Comparison of ENCODE assay signal across 8 cellular contexts in the genomic region with DNA sequence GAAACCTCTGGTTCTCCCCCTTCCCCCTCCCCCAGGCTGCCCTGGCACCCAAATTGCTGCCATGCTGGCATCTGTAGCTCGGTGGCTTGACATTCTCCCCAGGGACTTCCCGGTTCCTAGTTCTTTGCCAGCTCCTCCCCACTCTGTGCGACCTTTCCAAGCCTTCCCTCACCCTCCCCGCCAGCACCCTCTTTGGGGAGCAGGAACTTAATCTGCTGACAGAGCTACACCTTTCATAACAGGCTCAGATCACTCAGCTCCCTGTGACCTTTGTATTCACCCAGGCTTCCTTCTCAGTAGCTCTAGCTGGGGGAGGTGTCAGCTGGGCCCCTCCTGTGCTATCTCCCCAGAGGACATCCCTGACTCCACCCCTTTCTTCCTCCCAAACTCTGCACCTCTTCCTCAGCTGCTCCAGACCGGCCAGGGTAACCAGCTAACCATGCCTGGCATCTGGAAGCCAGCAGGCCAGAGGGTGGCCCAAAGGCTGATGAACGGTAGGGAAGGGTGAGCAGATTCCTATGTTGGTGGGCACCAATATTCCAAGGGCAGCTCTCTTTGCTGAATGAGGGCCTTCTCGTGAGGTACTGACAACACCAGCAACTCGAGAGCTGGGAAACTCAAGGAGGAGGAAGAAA. TPM values are rescaled to one million over a fixed set of nuclear protein-coding genes. Genes with fewer than 3 reads are reported as not detected.
A peak's percentile ranks its signal among the peaks of the same experiment; 100 is the strongest.
DNase-seq lines count a peak whose midpoint lies in the region; ATAC-seq and TF ChIP-seq lines count a peak whose summit lies in the region.

No MANE protein-coding gene starts in this region.

- H3K36me3 ChIP-seq in HEK293 (ENCODE audit: control insufficient read depth in 2 of 2, insufficient read depth in 1 of 2, low read length in 2 of 2) = no peaks in the 10 kb centered on the region; a peak in 1 of 3 replicates
- H3K36me3 ChIP-seq in left lung = no peaks in the 10 kb centered on the region

- H3K27ac ChIP-seq in HEK293 (ENCODE audit: extremely low read depth, low read depth, low read length) = peak overlapping the region; percentile 27; the same call in 1 of the 2 replicates
- H3K27ac ChIP-seq in left lung = peak overlapping the region; percentile 89 to 98

- no peaks in the 10 kb centered on the region for H3K9me3 ChIP-seq in HEK293 (ENCODE audit: control insufficient read depth, insufficient read depth, low read depth, low read length)
- H3K9me3 ChIP-seq in left lung = no peaks in the 10 kb centered on the region

- POLR2A ChIA-PET in HEK293 (lab: Yijun Ruan, JAX) = interaction anchor here (0.9 to 5.0 kb wide), 5 partner anchors 7 to 173 kb away, joined by 4 to 68 read pairs (median 32); partner anchors contain the start of genes CERS5, GPD1, LIMA1 and SMARCD1

- CTCF ChIA-PET in HEK293 (lab: Yijun Ruan, JAX) = interaction anchor here (0.6 to 5.1 kb wide), 18 partner anchors 9 to 222 kb away, joined by 3 to 53 read pairs (median 6); partner anchors contain the start of genes CERS5, GPD1 and SMARCD1

- H3K4me1 Mint-ChIP-seq in activated T-helper 1 cell treated with anti-CD3 and anti-CD28 coated beads, Interleukin-12 subunit alpha, Interleukin-12 subunit beta, Interleukin-2, Interleukin-4 antibody, amounts not matched to agents 30 ng/mL and 10 ng/mL and 1 ng/mL, durations not matched to agents 14 hours and 24 hours and 36 hours (ENCODE audit: low read depth) = peaks cover 31% of the 10 kb centered on the region

- peak; percentile 2 for ATAC-seq in left lung
- no peak for ATAC-seq in HG02981 (IDR thresholded peaks at IDR 0.05; ENCODE audit: unreplicated experiment)
- no peak for ATAC-seq in GM21825 (IDR thresholded peaks at IDR 0.05; ENCODE audit: unreplicated experiment)

- peak overlapping the region; percentile 50 for H3K4me3 Mint-ChIP-seq in activated T-helper 1 cell treated with anti-CD3 and anti-CD28 coated beads, Interleukin-12 subunit alpha, Interleukin-12 subunit beta, Interleukin-2, Interleukin-4 antibody, amounts not matched to agents 30 ng/mL and 10 ng/mL and 1 ng/mL, durations not matched to agents 14 hours and 24 hours and 36 hours

- DNase-seq in C1 segment of cervical spinal cord (lab: John Stamatoyannopoulos, UW) = peak in 8 of 14 donors; percentile 19 to 75 (median 42)
- no peak for DNase-seq in activated T-helper 1 cell treated with anti-CD3 and anti-CD28 coated beads, Interleukin-12 subunit alpha, Interleukin-12 subunit beta, Interleukin-2, Interleukin-4 antibody, amounts not matched to agents 30 ng/mL and 10 ng/mL and 1 ng/mL, durations not matched to agents 14 hours and 24 hours and 36 hours (ENCODE audit: low spot score)
- DNase-seq in left lung = peak in 1 of 2 donors; percentile 64
- peak; percentile 62 for DNase-seq in ureter (ENCODE audit: low spot score)
- no peak for DNase-seq in cerebellar cortex (ENCODE audit: low spot score)

- H3K27me3 ChIP-seq in left lung = no peaks in the 10 kb centered on the region

- no peaks in the 10 kb centered on the region for H3K9me3 Mint-ChIP-seq in activated T-helper 1 cell treated with anti-CD3 and anti-CD28 coated beads, Interleukin-12 subunit alpha, Interleukin-12 subunit beta, Interleukin-2, Interleukin-4 antibody, amounts not matched to agents 30 ng/mL and 10 ng/mL and 1 ng/mL, durations not matched to agents 14 hours and 24 hours and 36 hours

- peaks cover 3% of the 10 kb centered on the region; the same call in 1 of the 2 replicates for H3K4me1 ChIP-seq in HEK293 (ENCODE audit: control insufficient read depth, insufficient read depth, low read length)
- peaks cover 22 to 41% of the 10 kb centered on the region in 2 donors for H3K4me1 ChIP-seq in left lung

- H3K4me3 ChIP-seq in HEK293 (ENCODE audit: low read depth, low read length) (no peak overlapping the region), left lung (no peak overlapping the region)

- intact Hi-C loops in activated T-helper 1 cell treated with anti-CD3 and anti-CD28 coated beads, Interleukin-12 subunit alpha, Interleukin-12 subunit beta, Interleukin-2, Interleukin-4 antibody, amounts not matched to agents 30 ng/mL and 10 ng/mL and 1 ng/mL, durations not matched to agents 14 hours and 24 hours and 36 hours (cut with micrococcal nuclease) = loop anchor here (2.0 to 10.0 kb wide), 7 partner anchors 23 to 1062 kb away; partner anchors contain the start of genes ATF1, LIMA1, SLC11A2 and TFCP2
- intact Hi-C loops in left lung (cut with DNase I) = no loop called here

- no peaks in the 10 kb centered on the region for H3K27me3 Mint-ChIP-seq in activated T-helper 1 cell treated with anti-CD3 and anti-CD28 coated beads, Interleukin-12 subunit alpha, Interleukin-12 subunit beta, Interleukin-2, Interleukin-4 antibody, amounts not matched to agents 30 ng/mL and 10 ng/mL and 1 ng/mL, durations not matched to agents 14 hours and 24 hours and 36 hours (ENCODE audit: insufficient read depth)

- H3K27ac Mint-ChIP-seq in activated T-helper 1 cell treated with anti-CD3 and anti-CD28 coated beads, Interleukin-12 subunit alpha, Interleukin-12 subunit beta, Interleukin-2, Interleukin-4 antibody, amounts not matched to agents 30 ng/mL and 10 ng/mL and 1 ng/mL, durations not matched to agents 14 hours and 24 hours and 36 hours = peak overlapping the region; percentile 68

- TF ChIP-seq CTCF in HEK293 (tag by site-specific recombination; IDR thresholded peaks at IDR 0.05) = no peak
- TF ChIP-seq CTCF in left lung (IDR thresholded peaks at IDR 0.05) = no peak

- peaks cover 2% of the 10 kb centered on the region for H3K36me3 Mint-ChIP-seq in activated T-helper 1 cell treated with anti-CD3 and anti-CD28 coated beads, Interleukin-12 subunit alpha, Interleukin-12 subunit beta, Interleukin-2, Interleukin-4 antibody, amounts not matched to agents 30 ng/mL and 10 ng/mL and 1 ng/mL, durations not matched to agents 14 hours and 24 hours and 36 hours (ENCODE audit: low read depth)

TF ChIP-seq in HEK293, 187 proteins besides CTCF, POLR2A, EP300 and RAD21 (continues in another document):
- TF ChIP-seq, protein P1, sequence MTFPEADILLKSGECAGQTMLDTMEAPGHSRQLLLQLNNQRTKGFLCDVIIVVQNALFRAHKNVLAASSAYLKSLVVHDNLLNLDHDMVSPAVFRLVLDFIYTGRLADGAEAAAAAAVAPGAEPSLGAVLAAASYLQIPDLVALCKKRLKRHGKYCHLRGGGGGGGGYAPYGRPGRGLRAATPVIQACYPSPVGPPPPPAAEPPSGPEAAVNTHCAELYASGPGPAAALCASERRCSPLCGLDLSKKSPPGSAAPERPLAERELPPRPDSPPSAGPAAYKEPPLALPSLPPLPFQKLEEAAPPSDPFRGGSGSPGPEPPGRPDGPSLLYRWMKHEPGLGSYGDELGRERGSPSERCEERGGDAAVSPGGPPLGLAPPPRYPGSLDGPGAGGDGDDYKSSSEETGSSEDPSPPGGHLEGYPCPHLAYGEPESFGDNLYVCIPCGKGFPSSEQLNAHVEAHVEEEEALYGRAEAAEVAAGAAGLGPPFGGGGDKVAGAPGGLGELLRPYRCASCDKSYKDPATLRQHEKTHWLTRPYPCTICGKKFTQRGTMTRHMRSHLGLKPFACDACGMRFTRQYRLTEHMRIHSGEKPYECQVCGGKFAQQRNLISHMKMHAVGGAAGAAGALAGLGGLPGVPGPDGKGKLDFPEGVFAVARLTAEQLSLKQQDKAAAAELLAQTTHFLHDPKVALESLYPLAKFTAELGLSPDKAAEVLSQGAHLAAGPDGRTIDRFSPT (tag by site-specific recombination; IDR thresholded peaks at IDR 0.05) = 0 out of 2 replicates have a peak, but pooled peaks have one; percentile 31
- TF ChIP-seq ZNF707 (tag by site-specific recombination; IDR thresholded peaks at IDR 0.05) (no peak), SP7 (tag by site-specific recombination; IDR thresholded peaks at IDR 0.05) (peak; percentile 36; the same call in 1 of the 2 replicates), ZNF513 (tag by site-specific recombination; IDR thresholded peaks at IDR 0.05) (peak; percentile 82), OSR2 (tag by site-specific recombination; IDR thresholded peaks at IDR 0.05) (peak; percentile 78), ZBTB21 (tag by site-specific recombination; IDR thresholded peaks at IDR 0.05) (no peak), ZNF600 (tag by site-specific recombination; IDR thresholded peaks at IDR 0.05) (peak; percentile 64; the same call in 1 of the 2 replicates)

RNA-seq across cellular contexts. Expression of gene COX14, which starts 1.8 kb away (rescaled TPM):
- 44.3 and 45.6 TPM in 2 replicates for total RNA-seq in activated T-helper 1 cell treated with anti-CD3 and anti-CD28 coated beads, Interleukin-12 subunit alpha, Interleukin-12 subunit beta, Interleukin-2, Interleukin-4 antibody, amounts not matched to agents 30 ng/mL and 10 ng/mL and 1 ng/mL, durations not matched to agents 14 hours and 24 hours and 36 hours
- total RNA-seq in left lung (10 to 100 TPM; 46.8 to 77.6 TPM), ureter (58.9 TPM)

RNA-seq across cellular contexts. Expression of gene GPD1, which starts 6.4 kb away (rescaled TPM):
- 0.29 and 0.88 TPM in 2 replicates for total RNA-seq in activated T-helper 1 cell treated with anti-CD3 and anti-CD28 coated beads, Interleukin-12 subunit alpha, Interleukin-12 subunit beta, Interleukin-2, Interleukin-4 antibody, amounts not matched to agents 30 ng/mL and 10 ng/mL and 1 ng/mL, durations not matched to agents 14 hours and 24 hours and 36 hours
- total RNA-seq in left lung = 1 to 10 TPM; 6.8 to 8.5 TPM
- 1.7 TPM for total RNA-seq in ureter

RNA-seq across cellular contexts. Expression of gene SMARCD1, which starts 25.1 kb away (rescaled TPM):
- 74.6 and 75.3 TPM in 2 replicates for total RNA-seq in activated T-helper 1 cell treated with anti-CD3 and anti-CD28 coated beads, Interleukin-12 subunit alpha, Interleukin-12 subunit beta, Interleukin-2, Interleukin-4 antibody, amounts not matched to agents 30 ng/mL and 10 ng/mL and 1 ng/mL, durations not matched to agents 14 hours and 24 hours and 36 hours
- total RNA-seq in left lung (10 to 100 TPM; 33.1 to 42.0 TPM), ureter (64.5 TPM)

RNA-seq across cellular contexts. Expression of gene ASIC1, which starts 52.8 kb away (rescaled TPM):
- 10.2 and 11.2 TPM in 2 replicates for total RNA-seq in activated T-helper 1 cell treated with anti-CD3 and anti-CD28 coated beads, Interleukin-12 subunit alpha, Interleukin-12 subunit beta, Interleukin-2, Interleukin-4 antibody, amounts not matched to agents 30 ng/mL and 10 ng/mL and 1 ng/mL, durations not matched to agents 14 hours and 24 hours and 36 hours
- 1 to 10 TPM; 2.1 to 2.9 TPM for total RNA-seq in left lung
- 1.6 TPM for total RNA-seq in ureter

RNA-seq across cellular contexts. Expression of gene CERS5, which starts 56.9 kb away (rescaled TPM):
- total RNA-seq in activated T-helper 1 cell treated with anti-CD3 and anti-CD28 coated beads, Interleukin-12 subunit alpha, Interleukin-12 subunit beta, Interleukin-2, Interleukin-4 antibody, amounts not matched to agents 30 ng/mL and 10 ng/mL and 1 ng/mL, durations not matched to agents 14 hours and 24 hours and 36 hours = 64.2 and 67.9 TPM in 2 replicates
- total RNA-seq in left lung = 10 to 100 TPM; 38.1 to 40.1 TPM
- total RNA-seq in ureter = 55.6 TPM

Comparison
In these comparisons a context has a peak if more than half of its experiments do, and no peak if none do; other contexts are left out.
1. DNase-seq: peak in C1 segment of cervical spinal cord (8 of 14) and ureter (single experiment); none in activated T-helper 1 cell treated with anti-CD3 and anti-CD28 coated beads, Interleukin-12 subunit alpha, Interleukin-12 subunit beta, Interleukin-2, Interleukin-4 antibody, amounts not matched to agents 30 ng/mL and 10 ng/mL and 1 ng/mL, durations not matched to agents 14 hours and 24 hours and 36 hours (single experiment) and cerebellar cortex (single experiment).